ENCODE assay signal across 1 cellular context in the genomic region with DNA sequence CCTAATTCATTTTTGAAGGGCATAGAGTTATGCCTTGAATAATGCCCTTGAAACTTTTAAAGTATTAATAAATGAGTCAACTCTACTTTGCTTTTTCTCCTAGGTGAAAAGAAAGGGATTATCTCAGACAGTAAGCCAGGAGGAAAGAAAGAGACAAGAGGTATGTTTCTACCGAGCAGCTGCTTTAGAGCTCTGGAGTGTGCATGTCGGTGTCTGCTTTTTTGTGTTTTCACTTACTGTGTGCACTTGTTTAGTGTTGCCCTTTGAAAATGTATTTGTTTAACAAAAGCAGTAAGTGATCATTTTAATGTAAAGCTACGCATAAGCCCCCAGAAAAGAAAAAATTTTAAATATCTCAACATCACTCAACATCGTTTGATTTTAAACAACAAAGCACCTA.
TF ChIP-seq lines count a peak whose summit lies in the region.

No MANE protein-coding gene starts in this region.

TF ChIP-seq in H1, 55 proteins besides CTCF, POLR2A, EP300 and RAD21:
- TF ChIP-seq SUZ12 (IDR thresholded peaks at IDR 0.05; ENCODE audit: low read length) (no peak), RFX5 (IDR thresholded peaks at IDR 0.05; ENCODE audit: borderline replicate concordance, low read depth, low read length) (no peak), ATF2 (IDR thresholded peaks at IDR 0.05; ENCODE audit: low read length) (no peak), SIN3A (conservative IDR thresholded peaks at IDR 0.05 in 1 of 2, IDR thresholded peaks at IDR 0.05 in 1 of 2; ENCODE audit: low read depth in 1 of 2, low read length in 2 of 2) (no peak), FOSL1 (IDR thresholded peaks at IDR 0.05; ENCODE audit: insufficient read depth, low read depth, low read length) (no peak), NRF1 (IDR thresholded peaks at IDR 0.05; ENCODE audit: low read depth, low read length) (no peak)
